9 cellular contexts compared by ENCODE assay signal in genomic region chr14:44497148-44497547, GRCh38. TPM values are rescaled to one million over a fixed set of nuclear protein-coding genes. Genes with fewer than 3 reads are reported as not detected.
"Had no signal": no experiment of that assay in that cellular context is flagged by ENCODE, and none has a peak within 500 bp of the region (broad histone marks: within the 10 kb centered on the region; RNA-seq: fewer than 3 reads in every experiment).

No MANE protein-coding gene starts in this region.

- H2AFZ ChIP-seq: GM23248 had no signal

- ATAC-seq: K562 had no signal

- H3K27ac ChIP-seq: GM23248 had no signal

- DNase-seq: GM23248, GOT3, H7, HCEC 1CT, IMR-90, Kasumi-1, KG1 had no signal

- H3K9ac ChIP-seq: GM23248 had no signal

RNA-seq across cellular contexts. Expression of gene FSCB, which starts 9.9 kb away (rescaled TPM):
- total RNA-seq: GM23248, H7, HT-29, K562 had no signal
